Comparison of ENCODE assay signal across 23 cellular contexts in genomic region chr7:22469371-22470143, GRCh38. TPM values are rescaled to one million over a fixed set of nuclear protein-coding genes. Genes with fewer than 3 reads are reported as not detected.
DNase-seq lines count a peak whose midpoint lies in the region; ATAC-seq and TF ChIP-seq lines count a peak whose summit lies in the region.
"Had no signal": no experiment of that assay in that cellular context is flagged by ENCODE, and none has a peak within 500 bp of the region (broad histone marks: within the 10 kb centered on the region; RNA-seq: fewer than 3 reads in every experiment).

No MANE protein-coding gene starts in this region.

- ATAC-seq in GM18861 (IDR thresholded peaks at IDR 0.05; ENCODE audit: unreplicated experiment), result peak; percentile 70
- ATAC-seq in GM21723 (IDR thresholded peaks at IDR 0.05; ENCODE audit: unreplicated experiment), result peak; percentile 70
- no peak for ATAC-seq in HG02571 (IDR thresholded peaks at IDR 0.05; ENCODE audit: unreplicated experiment)
- ATAC-seq in naive thymus-derived CD8-positive, alpha-beta T cell, result no peak
- ATAC-seq: gastrocnemius medialis; left ventricle myocardium superior; stimulated activated naive CD8-positive, alpha-beta T cell treated with anti-CD3 and anti-CD28 coated beads, Interleukin-15, amount 100 ng/mL, for 72 hours had no signal

- H3K9me3 Mint-ChIP-seq in naive thymus-derived CD8-positive, alpha-beta T cell, result no peaks in the 10 kb centered on the region
- H3K9me3 Mint-ChIP-seq: activated T-helper 1 cell treated with anti-CD3 and anti-CD28 coated beads, Interleukin-12 subunit alpha, Interleukin-12 subunit beta, Interleukin-2, Interleukin-4 antibody, amounts not matched to agents 30 ng/mL and 10 ng/mL and 1 ng/mL, durations not matched to agents 14 hours and 24 hours and 36 hours; T-helper 1 cell treated with Interleukin-12 subunit alpha and Interleukin-12 subunit beta and Interleukin-4 antibody, amounts not matched to agents 30 μg/mL and 1 μg/mL, for 36 hours; type B pancreatic cell had no signal

- H3K27ac Mint-ChIP-seq in naive thymus-derived CD8-positive, alpha-beta T cell, result no peak overlapping the region
- H3K27ac Mint-ChIP-seq: activated T-helper 1 cell treated with anti-CD3 and anti-CD28 coated beads, Interleukin-12 subunit alpha, Interleukin-12 subunit beta, Interleukin-2, Interleukin-4 antibody, amounts not matched to agents 30 ng/mL and 10 ng/mL and 1 ng/mL, durations not matched to agents 14 hours and 24 hours and 36 hours; B cell; stimulated activated naive CD8-positive, alpha-beta T cell treated with anti-CD3 and anti-CD28 coated beads, Interleukin-15, amount 100 ng/mL, for 72 hours; T-helper 1 cell treated with Interleukin-12 subunit alpha and Interleukin-12 subunit beta and Interleukin-4 antibody, amounts not matched to agents 30 μg/mL and 1 μg/mL, for 36 hours; type B pancreatic cell had no signal

- TF ChIP-seq CTCF in uterus (IDR thresholded peaks at IDR 0.05) (no peak), vagina (IDR thresholded peaks at IDR 0.05) (no peak)

- H3K36me3 ChIP-seq in uterus (no peaks in the 10 kb centered on the region), vagina (no peaks in the 10 kb centered on the region)
- H3K36me3 ChIP-seq: gastrocnemius medialis had no signal

- H3K4me3 ChIP-seq in uterus (no peak overlapping the region), vagina (no peak overlapping the region)
- H3K4me3 ChIP-seq: dorsolateral prefrontal cortex, gastrocnemius medialis had no signal

- no peak overlapping the region for H3K27ac ChIP-seq in uterus
- H3K27ac ChIP-seq in vagina, result no peak overlapping the region
- H3K27ac ChIP-seq: dorsolateral prefrontal cortex, gastrocnemius medialis had no signal

- no peak overlapping the region for H3K4me3 Mint-ChIP-seq in naive thymus-derived CD8-positive, alpha-beta T cell
- H3K4me3 Mint-ChIP-seq: activated T-helper 1 cell treated with anti-CD3 and anti-CD28 coated beads, Interleukin-12 subunit alpha, Interleukin-12 subunit beta, Interleukin-2, Interleukin-4 antibody, amounts not matched to agents 30 ng/mL and 10 ng/mL and 1 ng/mL, durations not matched to agents 14 hours and 24 hours and 36 hours; B cell; stimulated activated naive CD8-positive, alpha-beta T cell treated with anti-CD3 and anti-CD28 coated beads, Interleukin-15, amount 100 ng/mL, for 72 hours; T-helper 1 cell treated with Interleukin-12 subunit alpha and Interleukin-12 subunit beta and Interleukin-4 antibody, amounts not matched to agents 30 μg/mL and 1 μg/mL, for 36 hours; type B pancreatic cell had no signal

- peaks cover 0 to 2% (median 2%) of the 10 kb centered on the region in 5 donors for H3K27me3 Mint-ChIP-seq in naive thymus-derived CD8-positive, alpha-beta T cell
- H3K27me3 Mint-ChIP-seq: B cell, type B pancreatic cell had no signal

- DNase-seq in NCI-H1092 treated with DMSO at 0.1 percent for 48 hours (lab: John Stamatoyannopoulos, UW) (peak; percentile 95), SHP77 (lab: John Stamatoyannopoulos, UW) (peak; percentile 88 to 89), uterus (no peak), vagina (ENCODE audit: extremely low spot score in 2 of 2) (no peak)
- DNase-seq in naive thymus-derived CD8-positive, alpha-beta T cell, result no peak
- DNase-seq: activated CD8-positive, alpha-beta memory T cell treated with anti-CD3 and anti-CD28 coated beads for 24 hours; Calu3; dorsolateral prefrontal cortex; erythroblast; gastrocnemius medialis; GDM1; left ventricle myocardium superior; NCI-H2081 treated with DMSO at 0.1 percent for 48 hours; nucleus accumbens; Right ventricle myocardium superior; stimulated activated naive CD8-positive, alpha-beta T cell treated with anti-CD3 and anti-CD28 coated beads, Interleukin-15, amount 100 ng/mL, for 72 hours had no signal

- POLR2A ChIA-PET in naive thymus-derived CD8-positive, alpha-beta T cell (lab: Charles Lee), result no interaction called here

- no peaks in the 10 kb centered on the region for H3K4me1 Mint-ChIP-seq in naive thymus-derived CD8-positive, alpha-beta T cell
- H3K4me1 Mint-ChIP-seq: B cell; stimulated activated naive CD8-positive, alpha-beta T cell treated with anti-CD3 and anti-CD28 coated beads, Interleukin-15, amount 100 ng/mL, for 72 hours had no signal

- H3K4me1 ChIP-seq in uterus (no peaks in the 10 kb centered on the region), vagina (no peaks in the 10 kb centered on the region)
- H3K4me1 ChIP-seq: gastrocnemius medialis had no signal

- no peaks in the 10 kb centered on the region for H3K27me3 ChIP-seq in uterus
- H3K27me3 ChIP-seq in vagina, result no peaks in the 10 kb centered on the region
- H3K27me3 ChIP-seq: dorsolateral prefrontal cortex, gastrocnemius medialis had no signal

- intact Hi-C loops in uterus (cut with DNase I; ENCODE audit: low total_unique reads), result no loop called here
- intact Hi-C loops in vagina (cut with DNase I), result no loop called here

- no peaks in the 10 kb centered on the region for H3K9me3 ChIP-seq in uterus
- no peaks in the 10 kb centered on the region for H3K9me3 ChIP-seq in vagina
- H3K9me3 ChIP-seq: gastrocnemius medialis had no signal

- TF ChIP-seq POLR2A in uterus (IDR thresholded peaks at IDR 0.05), result no peak
- TF ChIP-seq POLR2A in vagina (IDR thresholded peaks at IDR 0.05), result no peak

- no peaks in the 10 kb centered on the region for H3K36me3 Mint-ChIP-seq in naive thymus-derived CD8-positive, alpha-beta T cell
- H3K36me3 Mint-ChIP-seq: type B pancreatic cell had no signal

RNA-seq across cellular contexts. Expression of gene STEAP1B, which starts 30.4 kb away (rescaled TPM):
- 1 to 10 TPM in 2 of 4 donors, not detected in 2; 1.2 to 3.5 TPM for total RNA-seq in uterus
- total RNA-seq in naive thymus-derived CD8-positive, alpha-beta T cell, result not detected
- under 1 TPM in 1 of 3 donors, not detected in 2; 0.28 TPM for polyA plus RNA-seq in naive thymus-derived CD8-positive, alpha-beta T cell
- 8.8 TPM for total RNA-seq in vagina

Comparison
In these comparisons a context has a peak if more than half of its experiments do, and no peak if none do; other contexts are left out.
1. ATAC-seq: peak in GM18861 (single experiment) and GM21723 (single experiment); none in HG02571 (single experiment) and naive thymus-derived CD8-positive, alpha-beta T cell (0 of 2).
2. DNase-seq: peak in NCI-H1092 treated with DMSO at 0.1 percent for 48 hours (single experiment) and SHP77 (2 of 2); none in uterus (0 of 2), naive thymus-derived CD8-positive, alpha-beta T cell (0 of 10) and vagina (0 of 2).